In the genomic region with DNA sequence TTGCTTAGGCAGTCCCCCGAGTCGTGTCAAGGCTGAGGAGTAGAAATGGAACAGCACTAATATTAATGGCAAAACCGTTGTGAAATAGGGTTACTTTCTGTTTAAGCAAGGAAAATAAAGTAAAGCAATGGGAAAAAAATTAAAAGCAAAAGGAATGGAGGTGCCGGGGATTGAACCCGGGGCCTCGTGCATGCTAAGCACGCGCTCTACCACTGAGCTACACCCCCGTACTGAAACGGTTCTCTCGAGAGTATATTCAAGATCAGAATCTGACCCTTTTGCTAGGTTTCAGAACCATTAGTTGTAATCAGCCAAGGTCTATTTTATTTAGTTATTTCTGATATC, we compare ENCODE assay signal across 8 cellular contexts.
DNase-seq lines count a peak whose midpoint lies in the region; ATAC-seq lines count a peak whose summit lies in the region.

No MANE protein-coding gene starts in this region.

- H3K27me3 ChIP-seq in HAP-1 (ENCODE audit: low read depth) = no peaks in the 10 kb centered on the region
- no peaks in the 10 kb centered on the region for H3K27me3 ChIP-seq in right cardiac atrium (ENCODE audit: control insufficient read depth, insufficient read depth)

- in situ Hi-C loops in HAP-1 (cut with MboI; ENCODE audit: low sequenced_read_pairs) = loop anchor here (10.0 to 25.0 kb wide), 2 partner anchors 177 to 399 kb away; no protein-coding TSS in a partner anchor

- H3K9me3 ChIP-seq in HAP-1 (no peaks in the 10 kb centered on the region), right cardiac atrium (ENCODE audit: control insufficient read depth, low read length) (no peaks in the 10 kb centered on the region)

- no peaks in the 10 kb centered on the region for H3K36me3 ChIP-seq in HAP-1 (replicated peaks)

- no peak overlapping the region for H3K27ac ChIP-seq in right cardiac atrium (ENCODE audit: low read length)

- ATAC-seq in T-cell (replicated peaks in 1 of 4) (peak; percentile 65 to 72 (median 70)), right cardiac atrium (peak; percentile 94 to 95)

- CTCF ChIA-PET in T-cell (lab: Charles Lee) = interaction anchor here (0.6 to 5.3 kb wide), 38 partner anchors 10 to 1661 kb away, joined by 3 to 72 read pairs (median 4); a partner anchor contains a TSS

- H3K4me3 ChIP-seq in HAP-1 (peak overlapping the region; percentile 72), right cardiac atrium (ENCODE audit: low read length) (peak overlapping the region; percentile 73)

- peak overlapping the region; percentile 92 to 94 (median 94) for H3K4me3 Mint-ChIP-seq in T-cell

- H3K4me1 ChIP-seq in HAP-1 (peaks cover 2% of the 10 kb centered on the region; the same call in 1 of the 2 replicates), right cardiac atrium (ENCODE audit: control insufficient read depth, insufficient read depth, low read length) (no peaks in the 10 kb centered on the region)

- H3K27ac Mint-ChIP-seq in T-cell = peak overlapping the region; percentile 87 to 89

- H3K4me1 Mint-ChIP-seq in T-cell = peaks cover 14 to 29% (median 22%) of the 10 kb centered on the region in 3 donors

- peak; percentile 78 for DNase-seq in EH (ENCODE audit: low read depth)
- DNase-seq in HAP-1 (ENCODE audit: low spot score in 2 of 2) = peak; percentile 53 to 68
- peak; percentile 70 for DNase-seq in MV-4-11 (lab: John Stamatoyannopoulos, UW)
- peak; percentile 16 to 79 (median 61) for DNase-seq in T-cell
- peak; percentile 69 for DNase-seq in amniotic epithelial cell (ENCODE audit: low read depth)
- DNase-seq in right cardiac atrium = peak; percentile 39 to 76 (median 56)
- DNase-seq in putamen (ENCODE audit: low spot score) = peak; percentile 83
- no peak for DNase-seq in HuH-7.5 (ENCODE audit: low spot score)

- POLR2A ChIA-PET in T-cell (lab: Charles Lee) = interaction anchor here (0.6 to 1.0 kb wide), 9 partner anchors 27 to 1744 kb away, joined by 3 to 5 read pairs (median 3); no protein-coding TSS in a partner anchor

- H3K27me3 Mint-ChIP-seq in T-cell = peaks cover 24 to 36% of the 10 kb centered on the region in 2 donors

- intact Hi-C loops in right cardiac atrium (cut with DNase I) = loop anchor here in 3 of 4 donors (5.0 to 10.0 kb wide), 3 partner anchors 104 to 179 kb away; no protein-coding TSS in a partner anchor

- 1% methylated on average over 11 of the region's 11 CpGs for WGBS in right cardiac atrium

- no peaks in the 10 kb centered on the region for H3K36me3 Mint-ChIP-seq in T-cell

- H3K9me3 Mint-ChIP-seq in T-cell = no peaks in the 10 kb centered on the region
